ENCODE assay signal across 10 cellular contexts in the genomic region with DNA sequence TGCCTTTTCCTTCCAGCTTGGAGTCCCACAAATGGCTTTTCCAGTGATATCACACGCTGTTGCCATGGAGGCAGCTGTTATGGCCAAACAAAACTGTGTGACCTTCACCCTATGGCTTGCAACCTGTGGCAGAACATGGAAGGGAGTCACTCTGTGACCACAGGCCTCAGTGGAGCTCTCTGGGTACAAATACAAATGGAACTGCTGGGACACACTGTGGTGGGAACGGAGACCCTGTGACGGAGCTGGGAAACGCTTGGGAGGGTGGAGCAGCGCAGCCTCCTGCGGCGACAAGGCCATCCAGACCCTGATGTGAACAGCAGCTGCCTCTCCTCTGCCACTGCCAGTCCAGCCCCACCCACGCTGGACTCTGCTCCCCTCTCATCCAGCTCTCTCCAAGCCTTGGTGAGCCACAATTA.
A peak's percentile ranks its signal among the peaks of the same experiment; 100 is the strongest.
DNase-seq lines count a peak whose midpoint lies in the region; ATAC-seq and TF ChIP-seq lines count a peak whose summit lies in the region.
"Had no signal": no experiment of that assay in that cellular context is flagged by ENCODE, and none has a peak within 500 bp of the region (broad histone marks: within the 10 kb centered on the region; RNA-seq: fewer than 3 reads in every experiment).

No MANE protein-coding gene starts in this region.

- H3K4me3 ChIP-seq in AG04450 (ENCODE audit: low read depth, low read length) = no peak overlapping the region
- no peak overlapping the region for H3K4me3 ChIP-seq in osteoblast (ENCODE audit: insufficient read depth, low read length)
- H3K4me3 ChIP-seq: BLaER1 had no signal

- H3K36me3 Mint-ChIP-seq in MCF 10A (ENCODE audit: insufficient read depth, unreplicated experiment) (no peaks in the 10 kb centered on the region), WTC11 (no peaks in the 10 kb centered on the region)

- H3K27ac ChIP-seq in AG04450 (ENCODE audit: low read depth, low read length) = peak overlapping the region; percentile 21
- H3K27ac ChIP-seq in osteoblast (ENCODE audit: low read depth, low read length) = no peak overlapping the region
- H3K27ac ChIP-seq: BLaER1, KMS-11 had no signal

- H3K27me3 Mint-ChIP-seq in MCF 10A (ENCODE audit: insufficient read depth, unreplicated experiment) = no peaks in the 10 kb centered on the region
- no peaks in the 10 kb centered on the region for H3K27me3 Mint-ChIP-seq in WTC11 (ENCODE audit: low read depth)

- no peak overlapping the region for H3K4me2 ChIP-seq in osteoblast (ENCODE audit: insufficient read depth, low read length)
- H3K4me2 ChIP-seq: KMS-11 had no signal

- POLR2A ChIA-PET in AG04450 (lab: Yijun Ruan, JAX) = interaction anchor here (0.8 kb wide), 1 partner anchor 105 kb away, joined by 3 read pairs; no protein-coding TSS in a partner anchor
- POLR2A ChIA-PET in MCF 10A (lab: Yijun Ruan, JAX) = no interaction called here
- POLR2A ChIA-PET in WTC11 (lab: Charles Lee) = no interaction called here

- no peak; the same call in 1 of the 2 replicates for ATAC-seq in WTC11

- H3K4me1 ChIP-seq in osteoblast (ENCODE audit: insufficient read depth, low read length) = peaks cover 34% of the 10 kb centered on the region

- CTCF ChIA-PET in AG04450 (lab: Charles Lee) (no interaction called here), MCF 10A (lab: Yijun Ruan, JAX) (interaction anchor here (0.6 to 1.2 kb wide), 3 partner anchors 16 to 482 kb away, joined by 3 to 4 read pairs (median 3); no protein-coding TSS in a partner anchor), WTC11 (lab: Charles Lee) (interaction anchor here (0.9 to 1.6 kb wide), 2 partner anchors 8 to 207 kb away, joined by 3 to 6 read pairs; no protein-coding TSS in a partner anchor)

- H3K79me2 ChIP-seq in osteoblast (ENCODE audit: insufficient read depth, low read length) = no peaks in the 10 kb centered on the region

- H2AFZ ChIP-seq in osteoblast (ENCODE audit: low read length) = no peak overlapping the region

- intact Hi-C loops in MCF 10A (cut with micrococcal nuclease) = no loop called here

- no TSS peak for BruUV-seq in MCF 10A (replicated peaks; lab: Mats Ljungman, UMichigan)

- H3K4me3 Mint-ChIP-seq in MCF 10A (ENCODE audit: unreplicated experiment) (no peak overlapping the region), WTC11 (no peak overlapping the region)

- H3K36me3 ChIP-seq in osteoblast (ENCODE audit: insufficient read depth, low read length) = no peaks in the 10 kb centered on the region
- H3K36me3 ChIP-seq: BLaER1 had no signal

- H3K27me3 ChIP-seq in AG04450 (ENCODE audit: control insufficient read depth, insufficient read depth, low read length) (no peaks in the 10 kb centered on the region), osteoblast (ENCODE audit: insufficient read depth, low read length) (no peaks in the 10 kb centered on the region)
- H3K27me3 ChIP-seq: BLaER1 had no signal

- DNase-seq in AG04450 (ENCODE audit: low read depth, low spot score) = no peak
- peak; percentile 38 for DNase-seq in NCI-H510A (lab: John Stamatoyannopoulos, UW)
- peak; percentile 14 for DNase-seq in glomerular visceral epithelial cell (ENCODE audit: extremely low spot score)
- DNase-seq in osteoblast (ENCODE audit: insufficient read length, low spot score, missing footprints) = peak; percentile 55
- no peak for DNase-seq in MCF 10A (ENCODE audit: unreplicated experiment)
- DNase-seq in ureter (ENCODE audit: low spot score) = no peak
- no peak for DNase-seq in GM10266 (ENCODE audit: extremely low spot score)
- DNase-seq in WTC11 (ENCODE audit: low spot score) = no peak

- no peaks in the 10 kb centered on the region for H4K20me1 ChIP-seq in osteoblast (ENCODE audit: insufficient read depth, low read length)
- H4K20me1 ChIP-seq: BLaER1 had no signal

- H3K27ac Mint-ChIP-seq in MCF 10A (ENCODE audit: low read depth, unreplicated experiment) = no peak overlapping the region
- no peak overlapping the region for H3K27ac Mint-ChIP-seq in WTC11

- H3K9me3 ChIP-seq in AG04450 (ENCODE audit: control insufficient read depth, insufficient read depth, low read length) (no peaks in the 10 kb centered on the region; the same call in 1 of the 2 replicates), osteoblast (ENCODE audit: low read depth, low read length) (no peaks in the 10 kb centered on the region)

- no peaks in the 10 kb centered on the region for H3K4me1 Mint-ChIP-seq in MCF 10A (ENCODE audit: insufficient read depth, unreplicated experiment)
- H3K4me1 Mint-ChIP-seq in WTC11 = peaks cover 7% of the 10 kb centered on the region

- no peaks in the 10 kb centered on the region for H3K9me3 Mint-ChIP-seq in MCF 10A (ENCODE audit: unreplicated experiment)
- peaks cover 13% of the 10 kb centered on the region for H3K9me3 Mint-ChIP-seq in WTC11

- no peak for TF ChIP-seq CTCF in AG04450 (IDR thresholded peaks at IDR 0.05; ENCODE audit: low read depth, low read length)
- no peak for TF ChIP-seq CTCF in osteoblast (IDR thresholded peaks at IDR 0.05; ENCODE audit: extremely low read depth, low read depth, low read length)
- TF ChIP-seq CTCF in MCF 10A (IDR thresholded peaks at IDR 0.05; ENCODE audit: unreplicated experiment) = no peak
- no peak for TF ChIP-seq CTCF in GM10266 (IDR thresholded peaks at IDR 0.05; ENCODE audit: control insufficient read depth, insufficient read depth, low read depth, missing control alignments)
- no peak for TF ChIP-seq CTCF in WTC11 (IDR thresholded peaks at IDR 0.05)

TF ChIP-seq in WTC11, 78 proteins besides CTCF, POLR2A, EP300 and RAD21 (continues in another document):
- TF ChIP-seq FOXJ3 (CRISPR knock-in tag; IDR thresholded peaks at IDR 0.05; ENCODE audit: borderline replicate concordance) (no peak), ZNF232 (CRISPR knock-in tag; IDR thresholded peaks at IDR 0.05) (no peak), ESRRA (CRISPR knock-in tag; IDR thresholded peaks at IDR 0.05; ENCODE audit: borderline replicate concordance) (no peak), ELF4 (CRISPR knock-in tag; IDR thresholded peaks at IDR 0.05; ENCODE audit: low read depth) (no peak), GRHL2 (CRISPR knock-in tag; IDR thresholded peaks at IDR 0.05; ENCODE audit: insufficient replicate concordance, severe bottlenecking) (no peak), ZNF396 (CRISPR knock-in tag; IDR thresholded peaks at IDR 0.05; ENCODE audit: borderline replicate concordance) (no peak), AR (CRISPR knock-in tag; IDR thresholded peaks at IDR 0.05) (no peak), NFYB (CRISPR knock-in tag; conservative IDR thresholded peaks at IDR 0.05; ENCODE audit: low read depth) (no peak)
- TF ChIP-seq, protein P1, sequence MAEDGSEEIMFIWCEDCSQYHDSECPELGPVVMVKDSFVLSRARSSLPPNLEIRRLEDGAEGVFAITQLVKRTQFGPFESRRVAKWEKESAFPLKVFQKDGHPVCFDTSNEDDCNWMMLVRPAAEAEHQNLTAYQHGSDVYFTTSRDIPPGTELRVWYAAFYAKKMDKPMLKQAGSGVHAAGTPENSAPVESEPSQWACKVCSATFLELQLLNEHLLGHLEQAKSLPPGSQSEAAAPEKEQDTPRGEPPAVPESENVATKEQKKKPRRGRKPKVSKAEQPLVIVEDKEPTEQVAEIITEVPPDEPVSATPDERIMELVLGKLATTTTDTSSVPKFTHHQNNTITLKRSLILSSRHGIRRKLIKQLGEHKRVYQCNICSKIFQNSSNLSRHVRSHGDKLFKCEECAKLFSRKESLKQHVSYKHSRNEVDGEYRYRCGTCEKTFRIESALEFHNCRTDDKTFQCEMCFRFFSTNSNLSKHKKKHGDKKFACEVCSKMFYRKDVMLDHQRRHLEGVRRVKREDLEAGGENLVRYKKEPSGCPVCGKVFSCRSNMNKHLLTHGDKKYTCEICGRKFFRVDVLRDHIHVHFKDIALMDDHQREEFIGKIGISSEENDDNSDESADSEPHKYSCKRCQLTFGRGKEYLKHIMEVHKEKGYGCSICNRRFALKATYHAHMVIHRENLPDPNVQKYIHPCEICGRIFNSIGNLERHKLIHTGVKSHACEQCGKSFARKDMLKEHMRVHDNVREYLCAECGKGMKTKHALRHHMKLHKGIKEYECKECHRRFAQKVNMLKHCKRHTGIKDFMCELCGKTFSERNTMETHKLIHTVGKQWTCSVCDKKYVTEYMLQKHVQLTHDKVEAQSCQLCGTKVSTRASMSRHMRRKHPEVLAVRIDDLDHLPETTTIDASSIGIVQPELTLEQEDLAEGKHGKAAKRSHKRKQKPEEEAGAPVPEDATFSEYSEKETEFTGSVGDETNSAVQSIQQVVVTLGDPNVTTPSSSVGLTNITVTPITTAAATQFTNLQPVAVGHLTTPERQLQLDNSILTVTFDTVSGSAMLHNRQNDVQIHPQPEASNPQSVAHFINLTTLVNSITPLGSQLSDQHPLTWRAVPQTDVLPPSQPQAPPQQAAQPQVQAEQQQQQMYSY (CRISPR knock-in tag; IDR thresholded peaks at IDR 0.05) = no peak
- TF ChIP-seq, protein P2, sequence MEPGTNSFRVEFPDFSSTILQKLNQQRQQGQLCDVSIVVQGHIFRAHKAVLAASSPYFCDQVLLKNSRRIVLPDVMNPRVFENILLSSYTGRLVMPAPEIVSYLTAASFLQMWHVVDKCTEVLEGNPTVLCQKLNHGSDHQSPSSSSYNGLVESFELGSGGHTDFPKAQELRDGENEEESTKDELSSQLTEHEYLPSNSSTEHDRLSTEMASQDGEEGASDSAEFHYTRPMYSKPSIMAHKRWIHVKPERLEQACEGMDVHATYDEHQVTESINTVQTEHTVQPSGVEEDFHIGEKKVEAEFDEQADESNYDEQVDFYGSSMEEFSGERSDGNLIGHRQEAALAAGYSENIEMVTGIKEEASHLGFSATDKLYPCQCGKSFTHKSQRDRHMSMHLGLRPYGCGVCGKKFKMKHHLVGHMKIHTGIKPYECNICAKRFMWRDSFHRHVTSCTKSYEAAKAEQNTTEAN (CRISPR knock-in tag; IDR thresholded peaks at IDR 0.05) = no peak

Comparison
In these comparisons a context has a peak if more than half of its experiments do, and no peak if none do; other contexts are left out.
1. DNase-seq: peak in NCI-H510A (single experiment), glomerular visceral epithelial cell (single experiment) and osteoblast (single experiment); none in AG04450 (single experiment), MCF 10A (single experiment), ureter (single experiment), GM10266 (single experiment) and WTC11 (single experiment).